ENCODE assay signal across 9 cellular contexts in the genomic region with DNA sequence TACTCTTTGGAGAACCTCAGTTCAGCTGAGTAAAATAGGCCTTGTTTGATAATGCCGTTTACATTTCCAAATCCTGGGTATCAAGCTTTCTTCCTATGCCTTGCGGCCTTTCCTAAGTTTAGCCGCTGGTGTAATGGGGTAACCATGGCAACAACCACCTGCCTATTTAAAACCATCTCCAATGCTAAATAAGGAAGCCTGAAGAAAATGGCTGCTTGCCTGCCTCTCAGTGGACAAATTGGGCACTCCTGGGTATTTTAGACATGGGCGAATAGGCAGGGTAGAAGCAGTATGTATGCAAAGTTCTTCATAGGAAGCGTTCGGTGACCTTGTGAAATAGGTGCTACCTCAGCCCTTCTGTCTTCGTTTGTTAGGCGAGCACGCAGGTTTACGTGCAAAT.
DNase-seq lines count a peak whose midpoint lies in the region; ATAC-seq, FAIRE-seq and TF ChIP-seq lines count a peak whose summit lies in the region.
"Had no signal": no experiment of that assay in that cellular context is flagged by ENCODE, and none has a peak within 500 bp of the region (broad histone marks: within the 10 kb centered on the region; RNA-seq: fewer than 3 reads in every experiment).

No MANE protein-coding gene starts in this region.

- H3K27me3 ChIP-seq in keratinocyte (ENCODE audit: control insufficient read depth, extremely low read depth, insufficient read depth, low read length), result peaks cover 5% of the 10 kb centered on the region
- H3K27me3 ChIP-seq in aorta (ENCODE audit: control insufficient read depth in 1 of 2, insufficient read depth in 2 of 2, low read length in 1 of 2), result no peaks in the 10 kb centered on the region
- no peaks in the 10 kb centered on the region for H3K27me3 ChIP-seq in esophagus squamous epithelium

- 74 to 79% methylated on average over 10 of the region's 10 CpGs for WGBS in aorta, 2 donors
- WGBS in esophagus squamous epithelium, 2 donors, result 87% methylated on average over 9 to 10 of the region's 10 CpGs

- no peak overlapping the region for H3K4me2 ChIP-seq in keratinocyte (ENCODE audit: control insufficient read depth, extremely low read depth, insufficient read depth, low read depth, low read length)

- H3K4me3 Mint-ChIP-seq in activated naive CD4-positive, alpha-beta T cell treated with anti-CD3 and anti-CD28 coated beads for 36 hours, result no peak overlapping the region

- H3K9me3 ChIP-seq in keratinocyte (ENCODE audit: control insufficient read depth, low read depth, low read length), result no peaks in the 10 kb centered on the region
- H3K9me3 ChIP-seq in aorta (ENCODE audit: control insufficient read depth, low read length), result no peaks in the 10 kb centered on the region
- H3K9me3 ChIP-seq in esophagus squamous epithelium, result no peaks in the 10 kb centered on the region

- no peak for FAIRE-seq in keratinocyte (lab: Jason Lieb, UNC)

- in situ Hi-C loops in GM13977 (cut with MboI; ENCODE audit: low pct_unique_long_range_greater_than_20kb, low sequenced_read_pairs, unreplicated experiment), result no loop called here
- in situ Hi-C loops in astrocyte of the spinal cord (cut with HindIII; ENCODE audit: low sequenced_read_pairs), result no loop called here

- dilution Hi-C loops in keratinocyte (cut with MboI; ENCODE audit: extremely low pct_ligation_motif_present, low sequenced_read_pairs), result no loop called here

- H3K36me3 Mint-ChIP-seq in activated naive CD4-positive, alpha-beta T cell treated with anti-CD3 and anti-CD28 coated beads for 36 hours (ENCODE audit: low read depth), result no peaks in the 10 kb centered on the region

- H3K4me1 ChIP-seq in keratinocyte (ENCODE audit: control insufficient read depth, extremely low read depth, insufficient read depth, low read length), result peaks cover 10% of the 10 kb centered on the region
- H3K4me1 ChIP-seq in aorta (ENCODE audit: control insufficient read depth in 1 of 2, insufficient read depth in 2 of 2, low read length in 2 of 2), result no peaks in the 10 kb centered on the region
- H3K4me1 ChIP-seq in esophagus squamous epithelium, result peaks cover 9 to 15% (median 10%) of the 10 kb centered on the region in 3 donors

- CTCF ChIA-PET in activated naive CD4-positive, alpha-beta T cell treated with anti-CD3 and anti-CD28 coated beads for 36 hours (lab: Charles Lee), result interaction anchor here (0.6 kb wide), 1 partner anchor 11 kb away, joined by 3 read pairs; no protein-coding TSS in a partner anchor

- H2AFZ ChIP-seq in keratinocyte (ENCODE audit: control insufficient read depth, low read length), result no peak overlapping the region

- no peaks in the 10 kb centered on the region for H3K9me1 ChIP-seq in keratinocyte (ENCODE audit: control insufficient read depth, extremely low read depth, insufficient read depth, low read length)

- H3K27me3 Mint-ChIP-seq in activated naive CD4-positive, alpha-beta T cell treated with anti-CD3 and anti-CD28 coated beads for 36 hours (ENCODE audit: low read depth), result peaks cover 7% of the 10 kb centered on the region

- H3K27ac ChIP-seq in keratinocyte (ENCODE audit: control insufficient read depth, insufficient read depth, low read length) (no peak overlapping the region), aorta (ENCODE audit: low read depth in 1 of 2, low read length in 2 of 2) (no peak overlapping the region), esophagus squamous epithelium (no peak overlapping the region)

- H3K9ac ChIP-seq in keratinocyte (ENCODE audit: control insufficient read depth, extremely low read depth, insufficient read depth, low read length), result no peak overlapping the region

- no peaks in the 10 kb centered on the region for H4K20me1 ChIP-seq in keratinocyte (ENCODE audit: control insufficient read depth, extremely low read depth, insufficient read depth, low read length)

- no peaks in the 10 kb centered on the region for H3K9me3 Mint-ChIP-seq in activated naive CD4-positive, alpha-beta T cell treated with anti-CD3 and anti-CD28 coated beads for 36 hours

- no peak overlapping the region for H3K4me3 ChIP-seq in astrocyte of the spinal cord (ENCODE audit: low read depth, low read length)
- H3K4me3 ChIP-seq in keratinocyte (ENCODE audit: control insufficient read depth in 2 of 3, extremely low read depth in 1 of 3, insufficient read depth in 2 of 3, low read depth in 1 of 3, low read length in 3 of 3), result no peak overlapping the region
- no peak overlapping the region for H3K4me3 ChIP-seq in aorta (ENCODE audit: low read length in 2 of 2)
- no peak overlapping the region for H3K4me3 ChIP-seq in esophagus squamous epithelium

- H3K36me3 ChIP-seq in keratinocyte (ENCODE audit: control insufficient read depth in 2 of 2, extremely low read depth in 1 of 2, insufficient read depth in 2 of 2, low read length in 2 of 2) (no peaks in the 10 kb centered on the region), aorta (ENCODE audit: control insufficient read depth in 1 of 2, insufficient read depth in 2 of 2, low read length in 1 of 2) (peaks cover 0 to 2% of the 10 kb centered on the region in 2 donors), esophagus squamous epithelium (no peaks in the 10 kb centered on the region)

- H3K79me2 ChIP-seq in keratinocyte (ENCODE audit: control insufficient read depth, insufficient read depth, low read length), result no peaks in the 10 kb centered on the region

- TF ChIP-seq POLR2A in esophagus squamous epithelium (IDR thresholded peaks at IDR 0.05), result no peak

- peaks cover 20% of the 10 kb centered on the region for H3K4me1 Mint-ChIP-seq in activated naive CD4-positive, alpha-beta T cell treated with anti-CD3 and anti-CD28 coated beads for 36 hours (ENCODE audit: low read depth)

- DNase-seq in GM13977 (ENCODE audit: low spot score) (no peak), NCI-H1092 treated with DMSO at 0.1 percent for 48 hours (lab: John Stamatoyannopoulos, UW) (peak; percentile 35), astrocyte of the spinal cord (ENCODE audit: low read depth, low spot score) (peak; percentile 24), keratinocyte (ENCODE audit: low read depth, low spot score) (no peak), aorta (no peak), esophagus squamous epithelium (lab: John Stamatoyannopoulos, UW) (no peak), NCI-H446 treated with DMSO at 0.1 percent for 48 hours (lab: John Stamatoyannopoulos, UW) (no peak)
- no peak for DNase-seq in activated naive CD4-positive, alpha-beta T cell treated with anti-CD3 and anti-CD28 coated beads for 36 hours
- DNase-seq: stimulated activated CD4-positive, alpha-beta T cell treated with anti-CD3 and anti-CD28 coated beads, Interleukin-4, amount 100 ng/mL, for 4 hours had no signal

- peak; percentile 20 for TF ChIP-seq CTCF in GM13977 (IDR thresholded peaks at IDR 0.05; ENCODE audit: extremely low read depth, insufficient read depth, missing control alignments)
- no peak for TF ChIP-seq CTCF in astrocyte of the spinal cord (IDR thresholded peaks at IDR 0.05; ENCODE audit: low read depth, low read length)
- peak in 2 of 3 experiments; percentile 14 for TF ChIP-seq CTCF in keratinocyte (optimal IDR thresholded peaks at IDR 0.05 in 1 of 3, IDR thresholded peaks at IDR 0.05 in 1 of 3, conservative IDR thresholded peaks at IDR 0.05 in 1 of 3; ENCODE audit: extremely low read depth in 1 of 3, insufficient read depth in 2 of 3, low read length in 3 of 3)
- no peak for TF ChIP-seq CTCF in esophagus squamous epithelium (IDR thresholded peaks at IDR 0.05)

- intact Hi-C loops in aorta (cut with DNase I) (loop anchor here in 1 of 2 donors (5.0 kb wide), 1 partner anchor 132 kb away; a partner anchor contains a TSS), esophagus squamous epithelium (cut with DNase I) (no loop called here)
- intact Hi-C loops in activated naive CD4-positive, alpha-beta T cell treated with anti-CD3 and anti-CD28 coated beads for 36 hours (cut with micrococcal nuclease), result no loop called here

- H3K27ac Mint-ChIP-seq in activated naive CD4-positive, alpha-beta T cell treated with anti-CD3 and anti-CD28 coated beads for 36 hours, result no peak overlapping the region

- no peak for ATAC-seq in aorta (ENCODE audit: low FRiP score)

Comparison
In these comparisons a context has a peak if more than half of its experiments do, and no peak if none do; other contexts are left out.
1. DNase-seq: peak in NCI-H1092 treated with DMSO at 0.1 percent for 48 hours (single experiment) and astrocyte of the spinal cord (single experiment); none in GM13977 (single experiment), keratinocyte (single experiment), aorta (0 of 2), esophagus squamous epithelium (single experiment), NCI-H446 treated with DMSO at 0.1 percent for 48 hours (single experiment) and activated naive CD4-positive, alpha-beta T cell treated with anti-CD3 and anti-CD28 coated beads for 36 hours (single experiment).
2. CTCF ChIP-seq: peak in GM13977 (single experiment) and keratinocyte (2 of 3); none in astrocyte of the spinal cord (single experiment) and esophagus squamous epithelium (0 of 6).